ENCODE assay signal across 8 cellular contexts in the genomic region with DNA sequence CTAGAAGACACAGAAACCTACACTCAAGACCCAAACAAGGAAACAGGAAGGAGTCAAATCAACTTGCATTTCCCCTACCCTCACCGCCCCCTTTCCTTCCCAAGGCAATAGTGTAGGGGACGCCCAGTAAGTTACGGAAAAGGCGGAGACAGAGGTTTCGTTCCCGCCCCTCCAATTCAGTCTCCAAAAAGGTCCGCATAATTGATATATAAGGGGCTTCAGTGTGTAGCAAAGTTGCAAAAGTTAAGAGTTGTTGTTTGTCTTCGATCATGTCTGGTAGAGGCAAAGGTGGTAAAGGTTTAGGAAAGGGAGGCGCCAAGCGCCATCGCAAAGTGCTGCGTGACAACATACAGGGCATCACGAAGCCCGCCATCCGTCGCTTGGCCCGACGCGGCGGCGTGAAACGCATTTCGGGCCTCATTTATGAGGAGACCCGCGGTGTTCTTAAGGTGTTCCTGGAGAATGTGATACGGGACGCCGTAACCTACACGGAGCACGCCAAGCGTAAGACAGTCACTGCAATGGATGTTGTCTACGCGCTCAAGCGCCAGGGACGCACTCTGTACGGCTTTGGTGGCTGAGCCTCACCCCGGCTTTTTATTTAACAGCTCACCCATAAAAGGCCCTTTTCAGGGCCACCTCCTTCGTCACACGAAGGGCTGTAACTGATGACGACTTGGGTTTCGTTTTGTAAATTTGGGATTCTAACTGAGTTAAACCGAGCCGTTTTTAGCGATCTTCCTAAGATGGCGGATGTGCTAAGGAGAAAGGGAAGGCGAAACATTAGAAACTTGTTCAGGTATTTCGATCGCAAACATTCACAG.
DNase-seq lines count a peak whose midpoint lies in the region; ATAC-seq and TF ChIP-seq lines count a peak whose summit lies in the region.

No MANE protein-coding gene starts in this region.

- no peaks in the 10 kb centered on the region for H3K27me3 Mint-ChIP-seq in activated CD8-positive, alpha-beta T cell treated with anti-CD3 and anti-CD28 coated beads for 36 hours
- no peaks in the 10 kb centered on the region for H3K27me3 Mint-ChIP-seq in naive thymus-derived CD4-positive, alpha-beta T cell

- no peak for TF ChIP-seq CTCF in activated CD8-positive, alpha-beta T cell treated with anti-CD3 and anti-CD28 coated beads for 36 hours (IDR thresholded peaks at IDR 0.05)
- no peak for TF ChIP-seq CTCF in thyroid gland (IDR thresholded peaks at IDR 0.05)

- no peaks in the 10 kb centered on the region for H3K36me3 ChIP-seq in naive thymus-derived CD4-positive, alpha-beta T cell (ENCODE audit: control insufficient read depth in 2 of 3, insufficient read depth in 3 of 3, low read length in 3 of 3)
- H3K36me3 ChIP-seq in thyroid gland = no peaks in the 10 kb centered on the region

- peaks cover 3% of the 10 kb centered on the region for H3K9me3 Mint-ChIP-seq in activated CD8-positive, alpha-beta T cell treated with anti-CD3 and anti-CD28 coated beads for 36 hours
- peaks cover 0 to 13% (median 8%) of the 10 kb centered on the region in 11 donors for H3K9me3 Mint-ChIP-seq in naive thymus-derived CD4-positive, alpha-beta T cell

- H3K9me3 ChIP-seq in naive thymus-derived CD4-positive, alpha-beta T cell (ENCODE audit: control insufficient read depth in 2 of 3, low read length in 3 of 3) = no peaks in the 10 kb centered on the region
- H3K9me3 ChIP-seq in thyroid gland = no peaks in the 10 kb centered on the region

- peak overlapping the region; percentile 55 for H3K4me3 ChIP-seq in naive thymus-derived CD4-positive, alpha-beta T cell (ENCODE audit: low read length)
- peak overlapping the region; percentile 9 to 40 (median 30) for H3K4me3 ChIP-seq in thyroid gland (replicated peaks in 1 of 3)

- intact Hi-C loops in activated CD8-positive, alpha-beta T cell treated with anti-CD3 and anti-CD28 coated beads for 36 hours (cut with micrococcal nuclease) = no loop called here
- intact Hi-C loops in naive thymus-derived CD4-positive, alpha-beta T cell (cut with micrococcal nuclease) = loop anchor here (1.0 to 2.0 kb wide), 8 partner anchors 9 to 72 kb away; a partner anchor contains a TSS
- intact Hi-C loops in thyroid gland (cut with DNase I) = loop anchor here (5.0 kb wide), 1 partner anchor 37 kb away; no protein-coding TSS in a partner anchor

- peaks cover 32% of the 10 kb centered on the region for H3K4me1 Mint-ChIP-seq in activated CD8-positive, alpha-beta T cell treated with anti-CD3 and anti-CD28 coated beads for 36 hours (ENCODE audit: low read depth)
- H3K4me1 Mint-ChIP-seq in naive thymus-derived CD4-positive, alpha-beta T cell = peaks cover 8 to 37% (median 26%) of the 10 kb centered on the region in 7 donors

- peak in 1 of 2 donors; percentile 74 for TF ChIP-seq POLR2A in thyroid gland (IDR thresholded peaks at IDR 0.05)

- peaks cover 9% of the 10 kb centered on the region for H3K36me3 Mint-ChIP-seq in activated CD8-positive, alpha-beta T cell treated with anti-CD3 and anti-CD28 coated beads for 36 hours (ENCODE audit: low read depth)
- H3K36me3 Mint-ChIP-seq in naive thymus-derived CD4-positive, alpha-beta T cell = peaks cover 0 to 13% (median 8%) of the 10 kb centered on the region in 5 donors

- peak; percentile 54 for ATAC-seq in HG03196 (IDR thresholded peaks at IDR 0.05; ENCODE audit: unreplicated experiment)
- peak; percentile 82 for ATAC-seq in activated CD8-positive, alpha-beta T cell treated with anti-CD3 and anti-CD28 coated beads for 36 hours
- ATAC-seq in naive thymus-derived CD4-positive, alpha-beta T cell = peak; percentile 87

- peak overlapping the region; percentile 92 for H3K27ac Mint-ChIP-seq in activated CD8-positive, alpha-beta T cell treated with anti-CD3 and anti-CD28 coated beads for 36 hours
- H3K27ac Mint-ChIP-seq in naive thymus-derived CD4-positive, alpha-beta T cell = peak overlapping the region; percentile 89 to 99 (median 96)

- DNase-seq in activated gamma-delta T cell treated with Interleukin-2 at 50 U/mL for 16 hours (peak; percentile 67), activated gamma-delta T cell (lab: John Stamatoyannopoulos, UW) (no peak), epithelial cell of prostate (ENCODE audit: low read depth, low spot score) (no peak), thyroid gland (peak; percentile 63 to 70), NCI-H82 treated with DMSO at 0.1 percent for 48 hours (lab: John Stamatoyannopoulos, UW; ENCODE audit: unreplicated experiment) (no peak)
- DNase-seq in activated CD8-positive, alpha-beta T cell treated with anti-CD3 and anti-CD28 coated beads for 36 hours = peak; percentile 88
- DNase-seq in naive thymus-derived CD4-positive, alpha-beta T cell = peak; percentile 56 to 90 (median 78)

- H3K27me3 ChIP-seq in naive thymus-derived CD4-positive, alpha-beta T cell (ENCODE audit: control insufficient read depth in 2 of 2, insufficient read depth in 2 of 2, low read length in 2 of 2) = no peaks in the 10 kb centered on the region
- H3K27me3 ChIP-seq in thyroid gland = peaks cover 3% of the 10 kb centered on the region

- H3K4me1 ChIP-seq in naive thymus-derived CD4-positive, alpha-beta T cell (ENCODE audit: control insufficient read depth in 2 of 2, insufficient read depth in 2 of 2, low read length in 2 of 2) = peaks cover 6 to 11% of the 10 kb centered on the region in 2 donors
- H3K4me1 ChIP-seq in thyroid gland = peaks cover 3 to 4% of the 10 kb centered on the region in 2 donors

- H3K27ac ChIP-seq in epithelial cell of prostate (peak overlapping the region; percentile 81), thyroid gland (peak overlapping the region; percentile 33 to 68 (median 51))
- H3K27ac ChIP-seq in naive thymus-derived CD4-positive, alpha-beta T cell (ENCODE audit: low read depth, low read length) = peak overlapping the region; percentile 83

- WGBS in thyroid gland, 2 donors = 1 to 2% methylated on average over 47 to 48 of the region's 48 CpGs

- CTCF ChIA-PET in activated CD8-positive, alpha-beta T cell treated with anti-CD3 and anti-CD28 coated beads for 36 hours (lab: Charles Lee) = no interaction called here
- CTCF ChIA-PET in naive thymus-derived CD4-positive, alpha-beta T cell (lab: Charles Lee) = interaction anchor here (1.1 kb wide), 1 partner anchor 11 kb away, joined by 3 read pairs; no protein-coding TSS in a partner anchor

- POLR2A ChIA-PET in activated CD8-positive, alpha-beta T cell treated with anti-CD3 and anti-CD28 coated beads for 36 hours (lab: Charles Lee) = interaction anchor here (0.6 to 6.4 kb wide), 18 partner anchors 13 to 894 kb away, joined by 3 to 66 read pairs (median 4); a partner anchor contains a TSS
- POLR2A ChIA-PET in naive thymus-derived CD4-positive, alpha-beta T cell (lab: Charles Lee) = interaction anchor here (0.6 to 6.8 kb wide), 35 partner anchors 10 to 1632 kb away, joined by 3 to 103 read pairs (median 4); a partner anchor contains a TSS

- peak overlapping the region; percentile 77 for H3K4me3 Mint-ChIP-seq in activated CD8-positive, alpha-beta T cell treated with anti-CD3 and anti-CD28 coated beads for 36 hours
- peak overlapping the region; percentile 80 to 93 (median 89) for H3K4me3 Mint-ChIP-seq in naive thymus-derived CD4-positive, alpha-beta T cell

Comparison
In these comparisons a context has a peak if more than half of its experiments do, and no peak if none do; other contexts are left out.
1. DNase-seq: peak in activated gamma-delta T cell treated with Interleukin-2 at 50 U/mL for 16 hours (single experiment), activated CD8-positive, alpha-beta T cell treated with anti-CD3 and anti-CD28 coated beads for 36 hours (single experiment), naive thymus-derived CD4-positive, alpha-beta T cell (9 of 9) and thyroid gland (2 of 2); none in activated gamma-delta T cell (single experiment), epithelial cell of prostate (single experiment) and NCI-H82 treated with DMSO at 0.1 percent for 48 hours (single experiment).
2. Peak in every context shown above with its lines, with median percentiles within 50 percentile points of each other: ATAC-seq and H3K27ac ChIP-seq.